Comparison of ENCODE assay signal across 13 cellular contexts in genomic region chr2:30268296-30268871, GRCh38. TPM values are rescaled to one million over a fixed set of nuclear protein-coding genes. Genes with fewer than 3 reads are reported as not detected.
DNase-seq lines count a peak whose midpoint lies in the region; ATAC-seq lines count a peak whose summit lies in the region.
"Had no signal": no experiment of that assay in that cellular context is flagged by ENCODE, and none has a peak within 500 bp of the region (broad histone marks: within the 10 kb centered on the region; RNA-seq: fewer than 3 reads in every experiment).

No MANE protein-coding gene starts in this region.

- H3K27ac Mint-ChIP-seq in activated naive CD4-positive, alpha-beta T cell treated with anti-CD3 and anti-CD28 coated beads, Interleukin-2, amount 50 U/mL, for 24 hours, result peak overlapping the region; percentile 38
- peak overlapping the region; percentile 98 for H3K27ac Mint-ChIP-seq in activated T-helper 2 cell treated with anti-CD3 and anti-CD28 coated beads, Interferon-gamma antibody, Interleukin-2, Interleukin-4, amounts not matched to agents 10 μg/mL and 5 μg/mL and 100 μg/mL, durations not matched to agents 14 hours and 24 hours and 36 hours

- H3K36me3 Mint-ChIP-seq in activated naive CD4-positive, alpha-beta T cell treated with anti-CD3 and anti-CD28 coated beads, Interleukin-2, amount 50 U/mL, for 24 hours, result peaks cover 1% of the 10 kb centered on the region
- H3K36me3 Mint-ChIP-seq in activated T-helper 2 cell treated with anti-CD3 and anti-CD28 coated beads, Interferon-gamma antibody, Interleukin-2, Interleukin-4, amounts not matched to agents 10 μg/mL and 5 μg/mL and 100 μg/mL, durations not matched to agents 14 hours and 24 hours and 36 hours (ENCODE audit: low read depth), result peaks cover 21% of the 10 kb centered on the region
- H3K36me3 Mint-ChIP-seq: brain had no signal

- peaks cover 21% of the 10 kb centered on the region for H3K4me1 ChIP-seq in thymus (ENCODE audit: control insufficient read depth, insufficient read depth, low read length)

- H3K27me3 ChIP-seq in thymus (ENCODE audit: control insufficient read depth, insufficient read depth), result no peaks in the 10 kb centered on the region

- H3K9me3 ChIP-seq in thymus (ENCODE audit: control insufficient read depth), result no peaks in the 10 kb centered on the region

- WGBS in thymus, result 95% methylated on average over 5 of the region's 5 CpGs

- H3K9me3 Mint-ChIP-seq in activated naive CD4-positive, alpha-beta T cell treated with anti-CD3 and anti-CD28 coated beads, Interleukin-2, amount 50 U/mL, for 24 hours, result peaks cover 4% of the 10 kb centered on the region
- H3K9me3 Mint-ChIP-seq in activated T-helper 2 cell treated with anti-CD3 and anti-CD28 coated beads, Interferon-gamma antibody, Interleukin-2, Interleukin-4, amounts not matched to agents 10 μg/mL and 5 μg/mL and 100 μg/mL, durations not matched to agents 14 hours and 24 hours and 36 hours, result no peaks in the 10 kb centered on the region
- H3K9me3 Mint-ChIP-seq: brain had no signal

- H3K4me3 ChIP-seq in thymus (ENCODE audit: low read length), result no peak overlapping the region
- H3K4me3 ChIP-seq: PC-9 had no signal

- no peaks in the 10 kb centered on the region for H3K36me3 ChIP-seq in thymus (ENCODE audit: control insufficient read depth, insufficient read depth)

- intact Hi-C loops in activated T-helper 2 cell treated with anti-CD3 and anti-CD28 coated beads, Interferon-gamma antibody, Interleukin-2, Interleukin-4, amounts not matched to agents 10 μg/mL and 5 μg/mL and 100 μg/mL, durations not matched to agents 14 hours and 24 hours and 36 hours (cut with micrococcal nuclease), result no loop called here
- intact Hi-C loops in left ventricle myocardium superior (cut with micrococcal nuclease), result no loop called here

- ATAC-seq in left ventricle myocardium superior (peak; percentile 79), GM18502 (IDR thresholded peaks at IDR 0.05; ENCODE audit: poor library complexity, unreplicated experiment) (no peak)

- no peak for DNase-seq in activated naive CD4-positive, alpha-beta T cell treated with Interleukin-2 at 50 U/mL for 16 hours
- no peak for DNase-seq in activated T-helper 2 cell treated with anti-CD3 and anti-CD28 coated beads, Interferon-gamma antibody, Interleukin-2, Interleukin-4, amounts not matched to agents 10 μg/mL and 5 μg/mL and 100 μg/mL, durations not matched to agents 14 hours and 24 hours and 36 hours (ENCODE audit: low spot score)
- DNase-seq in left ventricle myocardium superior (no peak), inferior parietal cortex (ENCODE audit: extremely low spot score) (no peak), hepatic stellate cell (ENCODE audit: low spot score) (no peak)
- DNase-seq: effector CD8-positive, alpha-beta T cell; NCI-H526 treated with DMSO at 0.1 percent for 48 hours; PC-9 had no signal

- H3K27me3 Mint-ChIP-seq in activated naive CD4-positive, alpha-beta T cell treated with anti-CD3 and anti-CD28 coated beads, Interleukin-2, amount 50 U/mL, for 24 hours, result no peaks in the 10 kb centered on the region
- H3K27me3 Mint-ChIP-seq in activated T-helper 2 cell treated with anti-CD3 and anti-CD28 coated beads, Interferon-gamma antibody, Interleukin-2, Interleukin-4, amounts not matched to agents 10 μg/mL and 5 μg/mL and 100 μg/mL, durations not matched to agents 14 hours and 24 hours and 36 hours (ENCODE audit: low read depth), result no peaks in the 10 kb centered on the region

- peaks cover 86% of the 10 kb centered on the region for H3K4me1 Mint-ChIP-seq in activated naive CD4-positive, alpha-beta T cell treated with anti-CD3 and anti-CD28 coated beads, Interleukin-2, amount 50 U/mL, for 24 hours
- H3K4me1 Mint-ChIP-seq in activated T-helper 2 cell treated with anti-CD3 and anti-CD28 coated beads, Interferon-gamma antibody, Interleukin-2, Interleukin-4, amounts not matched to agents 10 μg/mL and 5 μg/mL and 100 μg/mL, durations not matched to agents 14 hours and 24 hours and 36 hours (ENCODE audit: low read depth), result peaks cover 78% of the 10 kb centered on the region

- peak overlapping the region; percentile 33 for H3K4me3 Mint-ChIP-seq in activated naive CD4-positive, alpha-beta T cell treated with anti-CD3 and anti-CD28 coated beads, Interleukin-2, amount 50 U/mL, for 24 hours
- H3K4me3 Mint-ChIP-seq in activated T-helper 2 cell treated with anti-CD3 and anti-CD28 coated beads, Interferon-gamma antibody, Interleukin-2, Interleukin-4, amounts not matched to agents 10 μg/mL and 5 μg/mL and 100 μg/mL, durations not matched to agents 14 hours and 24 hours and 36 hours (ENCODE audit: low read depth), result no peak overlapping the region
- H3K4me3 Mint-ChIP-seq: brain had no signal

- peak overlapping the region; percentile 42 for H3K27ac ChIP-seq in thymus (ENCODE audit: low read depth)
- H3K27ac ChIP-seq: HL-60, PC-9 had no signal

RNA-seq across cellular contexts. Expression of gene LBH, which starts 37.0 kb away (rescaled TPM):
- 60.8 and 61.1 TPM in 2 replicates for total RNA-seq in activated T-helper 2 cell treated with anti-CD3 and anti-CD28 coated beads, Interferon-gamma antibody, Interleukin-2, Interleukin-4, amounts not matched to agents 10 μg/mL and 5 μg/mL and 100 μg/mL, durations not matched to agents 14 hours and 24 hours and 36 hours
- 129 TPM for total RNA-seq in left ventricle myocardium superior
- polyA plus RNA-seq in thymus, result 88.9 TPM
